22 cellular contexts compared by ENCODE assay signal in the genomic region with DNA sequence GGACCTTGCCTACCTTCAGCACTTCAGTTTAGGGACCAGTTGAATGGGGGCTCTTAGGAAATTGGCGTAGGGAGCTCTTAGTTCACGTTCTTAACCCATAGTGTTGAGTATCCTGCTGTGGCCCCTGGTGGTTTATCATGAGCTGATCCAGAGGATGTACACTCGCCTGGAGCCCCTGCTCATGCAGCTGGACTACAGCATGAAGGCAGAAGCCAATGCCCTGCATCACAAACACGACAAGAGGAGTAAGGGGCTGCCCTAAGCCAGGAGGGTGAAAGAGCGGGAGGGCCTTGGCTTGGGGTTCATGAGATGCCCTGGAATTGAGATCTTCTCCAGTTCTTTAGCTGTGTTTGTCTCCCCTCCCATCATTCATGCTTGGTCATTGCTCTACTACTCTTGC. TPM values are rescaled to one million over a fixed set of nuclear protein-coding genes. Genes with fewer than 3 reads are reported as not detected.
DNase-seq lines count a peak whose midpoint lies in the region; ATAC-seq and TF ChIP-seq lines count a peak whose summit lies in the region.
"Had no signal": no experiment of that assay in that cellular context is flagged by ENCODE, and none has a peak within 500 bp of the region (broad histone marks: within the 10 kb centered on the region; RNA-seq: fewer than 3 reads in every experiment).

No MANE protein-coding gene starts in this region.

- POLR2A ChIA-PET in CD8-positive, alpha-beta T cell (lab: Charles Lee), result interaction anchor here (1.0 to 5.3 kb wide), 3 partner anchors 19 to 26 kb away, joined by 3 to 29 read pairs (median 6); a partner anchor contains a TSS

- peaks cover 56% of the 10 kb centered on the region for H3K4me1 ChIP-seq in CD8-positive, alpha-beta T cell (ENCODE audit: insufficient read depth, low read length)
- H3K4me1 ChIP-seq in neutrophil (ENCODE audit: control insufficient read depth in 1 of 2, insufficient read depth in 1 of 2, low read depth in 1 of 2, low read length in 1 of 2), result peaks cover 64 to 65% of the 10 kb centered on the region in 2 experiments
- H3K4me1 ChIP-seq in effector memory CD4-positive, alpha-beta T cell (ENCODE audit: control insufficient read depth, insufficient read depth, low read length, poor library complexity, severe bottlenecking), result peaks cover 31% of the 10 kb centered on the region

- peaks cover 56% of the 10 kb centered on the region for H3K4me1 Mint-ChIP-seq in activated CD8-positive, alpha-beta memory T cell treated with anti-CD3 and anti-CD28 coated beads, Interleukin-2, amount 10 ng/mL, durations not matched to agents 7 days and 5 days
- H3K4me1 Mint-ChIP-seq in CD8-positive, alpha-beta T cell (ENCODE audit: low read depth), result peaks cover 61% of the 10 kb centered on the region
- peaks cover 16% of the 10 kb centered on the region for H3K4me1 Mint-ChIP-seq in brain

- no peaks in the 10 kb centered on the region for H3K27me3 ChIP-seq in CD8-positive, alpha-beta T cell (ENCODE audit: insufficient read depth, low read length)
- H3K27me3 ChIP-seq in neutrophil (no peaks in the 10 kb centered on the region), WERI-Rb-1 (ENCODE audit: insufficient read depth, low read depth, severe bottlenecking) (no peaks in the 10 kb centered on the region)
- no peaks in the 10 kb centered on the region for H3K27me3 ChIP-seq in effector memory CD4-positive, alpha-beta T cell (replicated peaks; ENCODE audit: control insufficient read depth, insufficient read depth, low read length, poor library complexity, severe bottlenecking)
- H3K27me3 ChIP-seq: brain microvascular endothelial cell, tibial nerve had no signal

- no peak overlapping the region for H3K4me3 Mint-ChIP-seq in activated CD8-positive, alpha-beta memory T cell treated with anti-CD3 and anti-CD28 coated beads, Interleukin-2, amount 10 ng/mL, durations not matched to agents 7 days and 5 days
- peak overlapping the region; percentile 18 for H3K4me3 Mint-ChIP-seq in CD8-positive, alpha-beta T cell
- H3K4me3 Mint-ChIP-seq in brain, result peak overlapping the region in 4 of 5 experiments; percentile 67 to 99 (median 81)
- H3K4me3 Mint-ChIP-seq: stimulated activated naive CD8-positive, alpha-beta T cell treated with anti-CD3 and anti-CD28 coated beads, Interleukin-15, amount 100 ng/mL, for 72 hours had no signal

- no peak overlapping the region for H3K4me3 ChIP-seq in CD8-positive, alpha-beta T cell (ENCODE audit: low read depth, low read length)
- H3K4me3 ChIP-seq in neutrophil (ENCODE audit: low read depth in 1 of 2, low read length in 1 of 2), result no peak overlapping the region
- no peak overlapping the region for H3K4me3 ChIP-seq in WERI-Rb-1 (ENCODE audit: low read depth, low read length)
- no peak overlapping the region for H3K4me3 ChIP-seq in effector memory CD4-positive, alpha-beta T cell (ENCODE audit: insufficient read depth, low read depth, low read length, poor library complexity, severe bottlenecking)
- H3K4me3 ChIP-seq: lower lobe of right lung, tibial nerve had no signal

- no peak for ATAC-seq in activated CD8-positive, alpha-beta memory T cell treated with anti-CD3 and anti-CD28 coated beads, Interleukin-2, amount 10 ng/mL, durations not matched to agents 7 days and 5 days
- ATAC-seq in CD8-positive, alpha-beta T cell, result no peak
- ATAC-seq: HepG2; lower lobe of right lung; stimulated activated naive CD8-positive, alpha-beta T cell treated with anti-CD3 and anti-CD28 coated beads, Interleukin-15, amount 100 ng/mL, for 72 hours had no signal

- no peaks in the 10 kb centered on the region for H3K9me3 Mint-ChIP-seq in activated CD8-positive, alpha-beta memory T cell treated with anti-CD3 and anti-CD28 coated beads, Interleukin-2, amount 10 ng/mL, durations not matched to agents 7 days and 5 days (ENCODE audit: low read depth)
- no peaks in the 10 kb centered on the region for H3K9me3 Mint-ChIP-seq in CD8-positive, alpha-beta T cell
- no peaks in the 10 kb centered on the region for H3K9me3 Mint-ChIP-seq in brain
- H3K9me3 Mint-ChIP-seq: stimulated activated naive CD8-positive, alpha-beta T cell treated with anti-CD3 and anti-CD28 coated beads, Interleukin-15, amount 100 ng/mL, for 72 hours had no signal

- no peak for TF ChIP-seq CTCF in CD8-positive, alpha-beta T cell (IDR thresholded peaks at IDR 0.05)
- no peak for TF ChIP-seq CTCF in brain (conservative IDR thresholded peaks at IDR 0.05)
- TF ChIP-seq CTCF in neutrophil (IDR thresholded peaks at IDR 0.05), result no peak
- no peak for TF ChIP-seq CTCF in WERI-Rb-1 (IDR thresholded peaks at IDR 0.05; ENCODE audit: low read depth, low read length)

- peak overlapping the region; percentile 81 for H3K27ac Mint-ChIP-seq in activated CD8-positive, alpha-beta memory T cell treated with anti-CD3 and anti-CD28 coated beads, Interleukin-2, amount 10 ng/mL, durations not matched to agents 7 days and 5 days
- no peak overlapping the region for H3K27ac Mint-ChIP-seq in CD8-positive, alpha-beta T cell
- peak overlapping the region in 1 of 5 experiments; percentile 44 for H3K27ac Mint-ChIP-seq in brain

- no peak for DNase-seq in activated CD8-positive, alpha-beta memory T cell treated with anti-CD3 and anti-CD28 coated beads, Interleukin-2, amount 10 ng/mL, durations not matched to agents 7 days and 5 days
- DNase-seq in activated CD8-positive, alpha-beta memory T cell treated with anti-CD3 and anti-CD28 coated beads, Interleukin-2, amount 50 U/mL, for 4 hours, result no peak
- DNase-seq in CD8-positive, alpha-beta T cell, result no peak
- DNase-seq in SHP77 (lab: John Stamatoyannopoulos, UW) (no peak), WERI-Rb-1 (no peak)
- DNase-seq in effector memory CD4-positive, alpha-beta T cell, result no peak
- DNase-seq: activated CD4-positive, alpha-beta T cell treated with anti-CD3 and anti-CD28 coated beads for 4 hours; activated T-cell treated with anti-CD3 and anti-CD28 coated beads for 4 hours; brain microvascular endothelial cell; DMS 273 treated with DMSO at 0.1 percent for 48 hours; lower lobe of right lung; NCI-H1105; NCI-H2029; NCI-H2227 treated with DMSO at 0.1 percent for 48 hours; retina; stimulated activated CD4-positive, alpha-beta T cell treated with anti-CD3 and anti-CD28 coated beads, Interleukin-4, amount 100 ng/mL, for 4 hours; stimulated activated naive CD8-positive, alpha-beta T cell treated with anti-CD3 and anti-CD28 coated beads, Interleukin-15, amount 100 ng/mL, for 72 hours had no signal

- CTCF ChIA-PET in activated CD8-positive, alpha-beta memory T cell treated with anti-CD3 and anti-CD28 coated beads, Interleukin-2, amount 10 ng/mL, durations not matched to agents 7 days and 5 days (lab: Charles Lee), result interaction anchor here (0.8 to 3.7 kb wide), 9 partner anchors 9 to 114 kb away, joined by 3 to 16 read pairs (median 8); a partner anchor contains a TSS
- CTCF ChIA-PET in CD8-positive, alpha-beta T cell (lab: Charles Lee), result interaction anchor here (0.9 to 2.7 kb wide), 11 partner anchors 8 to 114 kb away, joined by 3 to 13 read pairs (median 3); a partner anchor contains a TSS

- H3K27me3 Mint-ChIP-seq in activated CD8-positive, alpha-beta memory T cell treated with anti-CD3 and anti-CD28 coated beads, Interleukin-2, amount 10 ng/mL, durations not matched to agents 7 days and 5 days, result no peaks in the 10 kb centered on the region
- no peaks in the 10 kb centered on the region for H3K27me3 Mint-ChIP-seq in CD8-positive, alpha-beta T cell (ENCODE audit: low read depth)
- peaks cover 6% of the 10 kb centered on the region for H3K27me3 Mint-ChIP-seq in brain
- H3K27me3 Mint-ChIP-seq: stimulated activated naive CD8-positive, alpha-beta T cell treated with anti-CD3 and anti-CD28 coated beads, Interleukin-15, amount 100 ng/mL, for 72 hours had no signal

- peaks cover 47% of the 10 kb centered on the region for H3K36me3 Mint-ChIP-seq in activated CD8-positive, alpha-beta memory T cell treated with anti-CD3 and anti-CD28 coated beads, Interleukin-2, amount 10 ng/mL, durations not matched to agents 7 days and 5 days
- peaks cover 67% of the 10 kb centered on the region for H3K36me3 Mint-ChIP-seq in CD8-positive, alpha-beta T cell
- H3K36me3 Mint-ChIP-seq in brain, result peaks cover 30% of the 10 kb centered on the region

- no peaks in the 10 kb centered on the region for H3K9me3 ChIP-seq in CD8-positive, alpha-beta T cell (ENCODE audit: low read length)
- H3K9me3 ChIP-seq in neutrophil (no peaks in the 10 kb centered on the region), WERI-Rb-1 (ENCODE audit: severe bottlenecking) (no peaks in the 10 kb centered on the region)
- no peaks in the 10 kb centered on the region for H3K9me3 ChIP-seq in effector memory CD4-positive, alpha-beta T cell (ENCODE audit: control insufficient read depth, low read length)
- H3K9me3 ChIP-seq: lower lobe of right lung, tibial nerve had no signal

- intact Hi-C loops in CD8-positive, alpha-beta T cell (cut with DNase I, micrococcal nuclease), result no loop called here

- peaks cover 43% of the 10 kb centered on the region for H3K36me3 ChIP-seq in CD8-positive, alpha-beta T cell (ENCODE audit: insufficient read depth, low read length)
- H3K36me3 ChIP-seq in neutrophil (peaks cover 66% of the 10 kb centered on the region), WERI-Rb-1 (peaks cover 57% of the 10 kb centered on the region)
- H3K36me3 ChIP-seq in effector memory CD4-positive, alpha-beta T cell (ENCODE audit: control insufficient read depth, insufficient read depth, low read length), result peaks cover 45% of the 10 kb centered on the region

- no peak overlapping the region for H3K27ac ChIP-seq in CD8-positive, alpha-beta T cell (ENCODE audit: low read depth, low read length)
- H3K27ac ChIP-seq in neutrophil (peak overlapping the region; percentile 79), WERI-Rb-1 (no peak overlapping the region)
- no peak overlapping the region for H3K27ac ChIP-seq in effector memory CD4-positive, alpha-beta T cell (ENCODE audit: insufficient read depth, low read length, poor library complexity, severe bottlenecking)
- H3K27ac ChIP-seq: brain microvascular endothelial cell, HL-60, lower lobe of right lung, tibial nerve had no signal

RNA-seq across cellular contexts. Expression of a gene that starts 2.9 kb away (rescaled TPM):
- 100 to 1,000 TPM in 1 of 2 experiments, 10 to 100 TPM in 1; 95.8 to 110 TPM for total RNA-seq in activated CD8-positive, alpha-beta memory T cell treated with anti-CD3 and anti-CD28 coated beads, Interleukin-2, amount 10 ng/mL, durations not matched to agents 7 days and 5 days
- total RNA-seq in CD8-positive, alpha-beta T cell, result 10 to 100 TPM; 76.7 to 79.0 TPM
- 161 TPM for polyA plus RNA-seq in brain (ENCODE audit: insufficient read depth, low read depth, low replicate concordance)

RNA-seq across cellular contexts. Expression of a gene that starts 4.2 kb away (rescaled TPM):
- 10 to 100 TPM; 66.9 to 72.0 TPM for total RNA-seq in activated CD8-positive, alpha-beta memory T cell treated with anti-CD3 and anti-CD28 coated beads, Interleukin-2, amount 10 ng/mL, durations not matched to agents 7 days and 5 days
- total RNA-seq in CD8-positive, alpha-beta T cell, result 10 to 100 TPM; 41.0 to 46.0 TPM
- polyA plus RNA-seq in brain (ENCODE audit: insufficient read depth, low read depth, low replicate concordance), result 68.9 TPM

RNA-seq across cellular contexts. Expression of a gene that starts 11.1 kb away (rescaled TPM):
- total RNA-seq in activated CD8-positive, alpha-beta memory T cell treated with anti-CD3 and anti-CD28 coated beads, Interleukin-2, amount 10 ng/mL, durations not matched to agents 7 days and 5 days, result 1 to 10 TPM; 2.6 to 3.2 TPM
- total RNA-seq in CD8-positive, alpha-beta T cell, result under 1 TPM; 0.73 to 0.94 TPM
- polyA plus RNA-seq in brain (ENCODE audit: insufficient read depth, low read depth, low replicate concordance), result not detected

RNA-seq across cellular contexts. Expression of a gene that starts 20.3 kb away (rescaled TPM):
- total RNA-seq in activated CD8-positive, alpha-beta memory T cell treated with anti-CD3 and anti-CD28 coated beads, Interleukin-2, amount 10 ng/mL, durations not matched to agents 7 days and 5 days, result 10 to 100 TPM; 14.4 to 19.4 TPM
- 1 to 10 TPM; 7.2 to 8.1 TPM for total RNA-seq in CD8-positive, alpha-beta T cell
- 12.0 TPM for polyA plus RNA-seq in brain (ENCODE audit: insufficient read depth, low read depth, low replicate concordance)

RNA-seq across cellular contexts. Expression of a gene that starts 25.6 kb away (rescaled TPM):
- total RNA-seq in activated CD8-positive, alpha-beta memory T cell treated with anti-CD3 and anti-CD28 coated beads, Interleukin-2, amount 10 ng/mL, durations not matched to agents 7 days and 5 days, result 10 to 100 TPM; 60.2 to 60.6 TPM
- 10 to 100 TPM; 74.3 to 78.7 TPM for total RNA-seq in CD8-positive, alpha-beta T cell
- 40.3 TPM for polyA plus RNA-seq in brain (ENCODE audit: insufficient read depth, low read depth, low replicate concordance)
